8 cellular contexts compared by ENCODE assay signal in the genomic region with DNA sequence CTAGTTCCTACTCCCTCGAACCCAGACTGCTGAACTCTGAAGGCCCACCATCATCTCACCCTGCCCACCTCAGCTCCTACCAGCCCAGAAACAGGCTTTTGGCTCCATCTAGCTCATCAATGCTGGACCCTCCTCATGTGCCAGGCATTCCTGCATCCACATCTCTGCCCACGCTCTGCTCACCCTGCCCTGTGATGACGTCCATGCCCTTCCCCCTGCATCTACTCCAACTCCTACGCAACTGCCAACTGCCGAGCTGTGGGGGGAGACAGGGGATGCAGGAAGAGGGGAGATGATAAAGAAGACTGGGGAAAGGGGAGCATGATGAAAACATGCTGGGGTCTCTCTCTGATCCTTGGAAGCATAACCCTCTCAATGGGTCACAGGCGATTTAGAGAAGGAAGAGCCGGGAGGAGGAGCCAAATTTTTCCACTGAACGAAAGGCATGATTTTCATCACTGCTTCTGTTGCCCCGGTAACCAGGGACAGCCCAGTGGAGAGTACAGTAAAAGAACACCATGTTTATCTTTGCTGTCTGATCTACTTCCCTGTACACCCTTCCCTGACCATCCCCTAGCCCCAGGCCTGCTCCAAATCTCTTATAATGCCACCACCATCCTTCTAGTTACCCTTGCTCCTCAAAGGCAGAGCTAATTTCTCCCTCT. TPM values are rescaled to one million over a fixed set of nuclear protein-coding genes. Genes with fewer than 3 reads are reported as not detected.
DNase-seq lines count a peak whose midpoint lies in the region; ATAC-seq and TF ChIP-seq lines count a peak whose summit lies in the region.

No MANE protein-coding gene starts in this region.

- H3K4me1 ChIP-seq in ACC112 (ENCODE audit: control insufficient read depth, insufficient read depth, low read length, unreplicated experiment) (peaks cover 15% of the 10 kb centered on the region), colonic mucosa (peaks cover 16% of the 10 kb centered on the region), mucosa of descending colon (ENCODE audit: low read depth) (peaks cover 44% of the 10 kb centered on the region), uterus (peaks cover 0 to 23% of the 10 kb centered on the region in 2 donors)

- H3K27me3 ChIP-seq in ACC112 (ENCODE audit: insufficient read depth, low read length) (no peaks in the 10 kb centered on the region), colonic mucosa (no peaks in the 10 kb centered on the region), uterus (no peaks in the 10 kb centered on the region)

- intact Hi-C loops in colonic mucosa (cut with DNase I) (loop anchor here (2.0 kb wide), 1 partner anchor 38 kb away; no protein-coding TSS in a partner anchor), mucosa of descending colon (cut with DNase I, micrococcal nuclease) (no loop called here), uterus (cut with DNase I; ENCODE audit: low total_unique reads) (loop anchor here (5.0 kb wide), 1 partner anchor 39 kb away; no protein-coding TSS in a partner anchor)

- H3K79me2 ChIP-seq in ACC112 (ENCODE audit: control insufficient read depth, insufficient read depth, low read length, unreplicated experiment): peaks cover 28% of the 10 kb centered on the region

- peak; percentile 28 for ATAC-seq in mucosa of descending colon

- H3K9me3 ChIP-seq in colonic mucosa: no peaks in the 10 kb centered on the region
- no peaks in the 10 kb centered on the region for H3K9me3 ChIP-seq in mucosa of descending colon
- no peaks in the 10 kb centered on the region for H3K9me3 ChIP-seq in uterus

- H3K4me3 ChIP-seq in ACC112 (ENCODE audit: low read depth, low read length): peak overlapping the region; percentile 99
- no peak overlapping the region for H3K4me3 ChIP-seq in colonic mucosa
- H3K4me3 ChIP-seq in mucosa of descending colon: no peak overlapping the region
- peak overlapping the region in 1 of 2 donors; percentile 96 for H3K4me3 ChIP-seq in uterus

- no peak for TF ChIP-seq POLR2A in uterus (IDR thresholded peaks at IDR 0.05)

- no peak overlapping the region for H2AFZ ChIP-seq in ACC112 (ENCODE audit: low read length, unreplicated experiment)

- peak; percentile 65 for DNase-seq in NCI-H2196 (lab: John Stamatoyannopoulos, UW; ENCODE audit: unreplicated experiment)
- peak; percentile 63 for DNase-seq in colonic mucosa
- DNase-seq in mucosa of descending colon: peak in 1 of 3 donors; percentile 47
- DNase-seq in uterus: peak; percentile 67 to 80
- no peak for DNase-seq in medulla oblongata (ENCODE audit: extremely low spot score)
- no peak for DNase-seq in NCI-H1048 (lab: John Stamatoyannopoulos, UW)
- DNase-seq in ecto neural progenitor cell (ENCODE audit: low spot score): no peak

- H3K27ac ChIP-seq in ACC112 (ENCODE audit: low read depth, low read length): peak overlapping the region; percentile 21; the same call in 1 of the 2 replicates
- peak overlapping the region; percentile 89 for H3K27ac ChIP-seq in colonic mucosa
- peak overlapping the region; percentile 93 to 95 for H3K27ac ChIP-seq in uterus

- H3K9ac ChIP-seq in colonic mucosa (ENCODE audit: low read depth in 2 of 2, low read length in 2 of 2): peak overlapping the region in 1 of 2 donors; percentile 86

- H3K36me3 ChIP-seq in ACC112 (ENCODE audit: insufficient read depth, low read length): 0 out of 2 replicates have a peak, but pooled peaks cover 5% of the 10 kb centered on the region
- no peaks in the 10 kb centered on the region for H3K36me3 ChIP-seq in colonic mucosa
- H3K36me3 ChIP-seq in mucosa of descending colon (ENCODE audit: low read depth): no peaks in the 10 kb centered on the region
- no peaks in the 10 kb centered on the region for H3K36me3 ChIP-seq in uterus

- TF ChIP-seq CTCF in colonic mucosa (IDR thresholded peaks at IDR 0.05) (no peak), mucosa of descending colon (IDR thresholded peaks at IDR 0.05) (no peak), uterus (IDR thresholded peaks at IDR 0.05) (no peak)

RNA-seq across cellular contexts. Expression of gene CD34, which starts 44.3 kb away (rescaled TPM):
- total RNA-seq in colonic mucosa (1 to 10 TPM; 3.1 to 8.4 TPM), mucosa of descending colon (10 to 100 TPM in 1 of 3 donors, 1 to 10 TPM in 2; 7.7 to 26.9 (median 9.7) TPM), uterus (100 to 1,000 TPM in 2 of 4 donors, 10 to 100 TPM in 2; 39.2 to 135 (median 81.2) TPM)

Comparison
In these comparisons a context has a peak if more than half of its experiments do, and no peak if none do; other contexts are left out.
1. H3K27ac ChIP-seq: peak in every context shown above with its lines; median percentile 94 in uterus; 89 in colonic mucosa; 21 in ACC112.
2. DNase-seq: peak in NCI-H2196 (single experiment), colonic mucosa (single experiment) and uterus (2 of 2); none in medulla oblongata (single experiment), NCI-H1048 (single experiment) and ecto neural progenitor cell (single experiment).
3. intact Hi-C loops: an anchor here in colonic mucosa (2.0 kb wide) and uterus (5.0 kb wide); none called in mucosa of descending colon.